17 cellular contexts compared by ENCODE assay signal in the genomic region with DNA sequence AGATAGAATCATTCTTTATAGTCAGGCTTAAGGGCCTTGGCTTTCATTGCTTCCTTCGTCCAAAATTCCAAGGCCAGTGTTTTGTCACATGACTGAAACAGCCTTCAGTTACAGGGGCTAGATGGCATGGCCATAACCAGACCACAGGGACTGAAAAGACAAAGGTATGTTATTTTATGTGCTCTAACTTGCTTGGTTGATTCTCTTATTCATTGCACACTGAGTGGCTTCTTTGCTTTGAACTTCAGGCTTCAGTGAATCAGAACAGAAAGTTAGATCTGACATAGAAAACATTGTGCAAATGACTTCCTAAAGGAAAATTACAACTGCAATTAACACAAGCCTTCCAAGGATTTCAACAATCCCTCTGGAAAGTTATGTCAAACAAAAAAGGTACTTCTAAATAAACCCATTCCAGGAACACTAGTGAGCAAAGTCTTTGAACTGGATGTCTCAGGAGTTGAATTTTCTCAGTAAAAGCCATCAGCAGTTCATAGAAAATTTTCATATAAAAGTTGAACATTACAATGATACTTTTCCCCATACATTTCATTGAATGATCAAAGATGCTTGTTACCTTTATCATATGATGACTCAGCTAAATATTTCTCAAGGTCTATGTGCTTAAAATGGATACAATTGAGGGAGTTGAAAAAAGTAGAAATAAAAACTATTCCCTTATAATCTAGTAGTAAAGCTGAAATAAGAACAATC.
DNase-seq lines count a peak whose midpoint lies in the region; ATAC-seq, FAIRE-seq and TF ChIP-seq lines count a peak whose summit lies in the region.
"Had no signal": no experiment of that assay in that cellular context is flagged by ENCODE, and none has a peak within 500 bp of the region (broad histone marks: within the 10 kb centered on the region; RNA-seq: fewer than 3 reads in every experiment).

No MANE protein-coding gene starts in this region.

- no peak overlapping the region for H3K4me2 ChIP-seq in MM.1S (ENCODE audit: low read depth, low read length)

- no peaks in the 10 kb centered on the region for H4K20me1 ChIP-seq in MM.1S (ENCODE audit: insufficient read depth, low read length)

- no peaks in the 10 kb centered on the region for H3K9me2 ChIP-seq in MM.1S (replicated peaks; ENCODE audit: insufficient read depth, low read length)

- H3K9ac ChIP-seq in MM.1S (ENCODE audit: low read length), result no peak overlapping the region

- H3K4me1 ChIP-seq in HAP-1 (no peaks in the 10 kb centered on the region), MM.1S (ENCODE audit: low read length) (no peaks in the 10 kb centered on the region)
- H3K4me1 ChIP-seq: vagina had no signal

- ATAC-seq in GM21447 (IDR thresholded peaks at IDR 0.05; ENCODE audit: unreplicated experiment) (peak; percentile 40), HG03103 (IDR thresholded peaks at IDR 0.05; ENCODE audit: low read depth, unreplicated experiment) (peak; percentile 54), HG03139 (IDR thresholded peaks at IDR 0.05; ENCODE audit: unreplicated experiment) (no peak)
- ATAC-seq: activated CD8-positive, alpha-beta T cell treated with anti-CD3 and anti-CD28 coated beads, Interleukin-2, amount 10 ng/mL, durations not matched to agents 7 days and 5 days; right cardiac atrium had no signal

- H3K36me3 ChIP-seq in HAP-1 (replicated peaks) (no peaks in the 10 kb centered on the region), MM.1S (replicated peaks; ENCODE audit: insufficient read depth, low read length) (no peaks in the 10 kb centered on the region)
- H3K36me3 ChIP-seq: vagina had no signal

- no peaks in the 10 kb centered on the region for H3F3A ChIP-seq in MM.1S (ENCODE audit: insufficient read depth, low read length)

- no peak for TF ChIP-seq CTCF in MM.1S (IDR thresholded peaks at IDR 0.05; ENCODE audit: low read length)

- H3K4me3 ChIP-seq in HAP-1 (no peak overlapping the region), MM.1S (ENCODE audit: low read length) (no peak overlapping the region)
- H3K4me3 ChIP-seq: vagina had no signal

- peak; percentile 33 for FAIRE-seq in GM18507 (lab: Jason Lieb, UNC)

- DNase-seq in GM18507 (ENCODE audit: extremely low spot score, insufficient read length, low read depth) (no peak), glomerular visceral epithelial cell (ENCODE audit: extremely low spot score) (peak; percentile 72), RPMI8226 (no peak), HAP-1 (ENCODE audit: low spot score in 2 of 2) (no peak), MM.1S (no peak)
- DNase-seq: activated CD8-positive, alpha-beta T cell treated with anti-CD3 and anti-CD28 coated beads, Interleukin-2, amount 10 ng/mL, durations not matched to agents 7 days and 5 days; activated effector memory CD4-positive, alpha-beta T cell treated with anti-CD3 and anti-CD28 coated beads, Interleukin-2, amount 50 U/mL, for 16 hours; DMS153; hippocampal formation; NCI-H1436; right cardiac atrium; SHP77; stimulated activated CD4-positive, alpha-beta T cell treated with anti-CD3 and anti-CD28 coated beads, Interleukin-4, amount 100 ng/mL, for 1 hour had no signal

- H3K27me3 ChIP-seq in HAP-1 (ENCODE audit: low read depth) (no peaks in the 10 kb centered on the region), MM.1S (replicated peaks; ENCODE audit: insufficient read depth, low read length) (no peaks in the 10 kb centered on the region)
- H3K27me3 ChIP-seq: vagina had no signal

- in situ Hi-C loops in HAP-1 (cut with MboI; ENCODE audit: low sequenced_read_pairs), result no loop called here

- no peaks in the 10 kb centered on the region for H3K79me2 ChIP-seq in MM.1S (ENCODE audit: low read length)

- H3K27ac ChIP-seq in MM.1S (ENCODE audit: low read length), result no peak overlapping the region
- H3K27ac ChIP-seq: vagina had no signal

- no peak overlapping the region for H2AFZ ChIP-seq in MM.1S (ENCODE audit: low read length)

- H3K9me3 ChIP-seq in HAP-1 (no peaks in the 10 kb centered on the region), MM.1S (replicated peaks; ENCODE audit: insufficient read depth, low read length) (no peaks in the 10 kb centered on the region)
- H3K9me3 ChIP-seq: vagina had no signal
